ENCODE assay signal across 11 cellular contexts in genomic region chr12:105935981-105936380, GRCh38.
A peak's percentile ranks its signal among the peaks of the same experiment; 100 is the strongest.
DNase-seq lines count a peak whose midpoint lies in the region; TF ChIP-seq lines count a peak whose summit lies in the region.
"Had no signal": no experiment of that assay in that cellular context is flagged by ENCODE, and none has a peak within 500 bp of the region (broad histone marks: within the 10 kb centered on the region; RNA-seq: fewer than 3 reads in every experiment).

No MANE protein-coding gene starts in this region.

- TF ChIP-seq CTCF in prostate gland (IDR thresholded peaks at IDR 0.05), result no peak

- no peak overlapping the region for H2AFZ ChIP-seq in mesenchymal stem cell (ENCODE audit: low read depth, low read length)

- H3K4me3 ChIP-seq in mesenchymal stem cell (ENCODE audit: insufficient read depth in 1 of 2, low read depth in 1 of 2, low read length in 2 of 2) (no peak overlapping the region), prostate gland (no peak overlapping the region)
- H3K4me3 ChIP-seq: spleen had no signal

- no peak overlapping the region for H3K14ac ChIP-seq in mesenchymal stem cell (ENCODE audit: low read length in 2 of 2)

- H3K36me3 ChIP-seq in mesenchymal stem cell (ENCODE audit: control insufficient read depth in 1 of 2, insufficient read depth in 2 of 2, low read depth in 1 of 2, low read length in 2 of 2) (no peaks in the 10 kb centered on the region), prostate gland (no peaks in the 10 kb centered on the region)
- H3K36me3 ChIP-seq: spleen had no signal

- H4K8ac ChIP-seq in mesenchymal stem cell (ENCODE audit: low read length), result no peak overlapping the region

- no peak overlapping the region for H2BK5ac ChIP-seq in mesenchymal stem cell (ENCODE audit: low read depth, low read length, poor library complexity, severe bottlenecking)

- no peak for TF ChIP-seq POLR2A in prostate gland (IDR thresholded peaks at IDR 0.05)

- peak overlapping the region; percentile 16 to 28 for H3K18ac ChIP-seq in mesenchymal stem cell (ENCODE audit: low read depth in 1 of 2, low read length in 2 of 2)

- H3K4me2 ChIP-seq in mesenchymal stem cell (ENCODE audit: low read length, poor library complexity, severe bottlenecking), result no peak overlapping the region

- peak; percentile 29 for DNase-seq in Daoy (ENCODE audit: low read depth)
- peak; percentile 10 for DNase-seq in LHCN-M2 (ENCODE audit: low read depth)
- peak; percentile 71 for DNase-seq in astrocyte of the hippocampus (ENCODE audit: low read depth, low spot score)
- peak; percentile 50 for DNase-seq in mesenchymal stem cell
- no peak for DNase-seq in NOMO-1 treated with dmso at 0.1 percent for 144 hours (lab: John Stamatoyannopoulos, UW; ENCODE audit: unreplicated experiment)
- DNase-seq in NCI-H1417 treated with DMSO at 0.1 percent for 48 hours (lab: John Stamatoyannopoulos, UW), result no peak
- DNase-seq in NCI-H146 treated with DMSO at 0.1 percent for 48 hours (lab: John Stamatoyannopoulos, UW; ENCODE audit: unreplicated experiment), result no peak
- DNase-seq in prostate gland (ENCODE audit: low spot score), result no peak
- DNase-seq: endodermal cell, KG1, spleen had no signal

- no peak overlapping the region for H2BK15ac ChIP-seq in mesenchymal stem cell (ENCODE audit: low read depth, poor library complexity, severe bottlenecking)

- H3K4me1 ChIP-seq in mesenchymal stem cell (ENCODE audit: control insufficient read depth, insufficient read depth, low read depth, low read length) (peaks cover 8% of the 10 kb centered on the region), prostate gland (replicated peaks) (no peaks in the 10 kb centered on the region)
- H3K4me1 ChIP-seq: spleen had no signal

- H3K27me3 ChIP-seq in mesenchymal stem cell (ENCODE audit: control insufficient read depth in 1 of 2, insufficient read depth in 1 of 2, low read length in 2 of 2) (peaks cover 0 to 13% of the 10 kb centered on the region in 2 experiments), prostate gland (replicated peaks; ENCODE audit: insufficient read depth) (no peaks in the 10 kb centered on the region)

- no peak overlapping the region for H2BK120ac ChIP-seq in mesenchymal stem cell (ENCODE audit: low read depth, low read length)

- H2BK12ac ChIP-seq in mesenchymal stem cell (ENCODE audit: low read length in 2 of 2), result peak overlapping the region in 1 of 2 experiments; percentile 17

- H3K4ac ChIP-seq in mesenchymal stem cell (ENCODE audit: low read depth in 1 of 2, low read length in 2 of 2), result no peak overlapping the region

- H3K27ac ChIP-seq in mesenchymal stem cell (ENCODE audit: low read length, poor library complexity, severe bottlenecking) (peak overlapping the region; percentile 16), prostate gland (no peak overlapping the region)
- H3K27ac ChIP-seq: spleen had no signal

- H3K9me3 ChIP-seq in mesenchymal stem cell (ENCODE audit: control insufficient read depth, low read length), result no peaks in the 10 kb centered on the region
- no peaks in the 10 kb centered on the region for H3K9me3 ChIP-seq in prostate gland
- H3K9me3 ChIP-seq: spleen had no signal

- 67% methylated on average over 3 of the region's 3 CpGs for WGBS in mesenchymal stem cell
- WGBS in prostate gland, result 81% methylated on average over 3 of the region's 3 CpGs

- H2AK5ac ChIP-seq in mesenchymal stem cell (ENCODE audit: low read length, severe bottlenecking), result peak overlapping the region; percentile 4

- intact Hi-C loops in prostate gland (cut with DNase I), result no loop called here

- H4K91ac ChIP-seq in mesenchymal stem cell (ENCODE audit: low read length), result peak overlapping the region; percentile 54

- no peak overlapping the region for H3K9ac ChIP-seq in mesenchymal stem cell (ENCODE audit: low read length)

- H3K23ac ChIP-seq in mesenchymal stem cell (ENCODE audit: low read length in 2 of 2), result no peak overlapping the region

- no peaks in the 10 kb centered on the region for H3K79me1 ChIP-seq in mesenchymal stem cell (replicated peaks; ENCODE audit: low read length, poor library complexity, severe bottlenecking)

Comparison
In these comparisons a context has a peak if more than half of its experiments do, and no peak if none do; other contexts are left out.
1. DNase-seq: peak in Daoy (single experiment), LHCN-M2 (single experiment), astrocyte of the hippocampus (single experiment) and mesenchymal stem cell (single experiment); none in NOMO-1 treated with dmso at 0.1 percent for 144 hours (single experiment), NCI-H1417 treated with DMSO at 0.1 percent for 48 hours (single experiment), NCI-H146 treated with DMSO at 0.1 percent for 48 hours (single experiment) and prostate gland (single experiment).